In genomic region chr16:72400257-72401078, GRCh38 we compare ENCODE assay signal across 8 cellular contexts.
A peak's percentile ranks its signal among the peaks of the same experiment; 100 is the strongest.
DNase-seq lines count a peak whose midpoint lies in the region; ATAC-seq and TF ChIP-seq lines count a peak whose summit lies in the region.

No MANE protein-coding gene starts in this region.

- H3K27me3 ChIP-seq in brain microvascular endothelial cell (replicated peaks) (no peaks in the 10 kb centered on the region), kidney epithelial cell (ENCODE audit: control insufficient read depth, insufficient read depth, low read length) (no peaks in the 10 kb centered on the region)

- TF ChIP-seq CTCF in 22Rv1 (IDR thresholded peaks at IDR 0.05) (peak; percentile 85), brain microvascular endothelial cell (IDR thresholded peaks at IDR 0.05; ENCODE audit: low read depth, low read length, missing control alignments) (peak; percentile 78), kidney epithelial cell (IDR thresholded peaks at IDR 0.05; ENCODE audit: insufficient read depth, low read length, poor library complexity, severe bottlenecking) (peak; percentile 77)

- peak; percentile 33 for DNase-seq in Daoy (ENCODE audit: low read depth)
- DNase-seq in NOMO-1 treated with DMSO at 0.1 percent for 48 hours (lab: John Stamatoyannopoulos, UW; ENCODE audit: unreplicated experiment), result peak; percentile 65
- DNase-seq in brain microvascular endothelial cell, result peak; percentile 68
- no peak for DNase-seq in kidney epithelial cell (ENCODE audit: low read depth)
- peak; percentile 20 for DNase-seq in stimulated activated naive CD8-positive, alpha-beta T cell treated with anti-CD3 and anti-CD28 coated beads, Interleukin-15, Interleukin-2, amounts not matched to agents 100 U/mL and 50 U/mL, for 24 hours

- no peak overlapping the region for H3K27ac ChIP-seq in 22Rv1
- no peak overlapping the region for H3K27ac ChIP-seq in brain microvascular endothelial cell

- peak; percentile 51 for ATAC-seq in HG03196 (IDR thresholded peaks at IDR 0.05; ENCODE audit: unreplicated experiment)
- ATAC-seq in stimulated activated naive CD8-positive, alpha-beta T cell treated with anti-CD3 and anti-CD28 coated beads, Interleukin-15, Interleukin-2, amounts not matched to agents 100 U/mL and 50 U/mL, for 24 hours, result peak; percentile 57
- ATAC-seq in HG03520 (IDR thresholded peaks at IDR 0.05; ENCODE audit: unreplicated experiment), result no peak

- no peaks in the 10 kb centered on the region for H3K36me3 ChIP-seq in brain microvascular endothelial cell (replicated peaks)
- no peaks in the 10 kb centered on the region for H3K36me3 ChIP-seq in kidney epithelial cell (ENCODE audit: control insufficient read depth, insufficient read depth, low read length)

- in situ Hi-C loops in brain microvascular endothelial cell (cut with HindIII; ENCODE audit: low pct_ligation_motif_present, low sequenced_read_pairs), result no loop called here

- no peak overlapping the region for H3K4me3 ChIP-seq in brain microvascular endothelial cell (ENCODE audit: low read depth, low read length)
- H3K4me3 ChIP-seq in kidney epithelial cell (ENCODE audit: low read depth, low read length), result no peak overlapping the region
